In the genomic region with DNA sequence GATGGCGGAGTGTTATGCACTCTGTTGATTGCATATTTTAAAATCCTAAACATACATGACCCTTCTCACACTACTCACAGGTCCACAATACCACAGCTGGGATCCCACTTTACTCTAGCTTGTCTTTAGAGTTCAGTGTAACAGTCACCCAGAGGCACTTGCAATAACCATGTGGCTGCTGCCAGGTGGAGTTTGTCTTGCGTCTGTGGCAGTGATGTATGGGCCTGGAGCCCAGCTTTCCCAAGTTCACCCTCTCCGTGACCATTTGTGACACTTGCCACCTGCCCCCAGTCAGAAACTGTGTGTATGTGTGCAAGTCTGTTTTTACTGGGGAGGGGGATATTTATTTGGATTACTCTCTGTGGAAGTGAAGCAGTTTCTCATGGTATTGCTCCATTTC, we compare ENCODE assay signal across 29 cellular contexts.
"Had no signal": no experiment of that assay in that cellular context is flagged by ENCODE, and none has a peak within 500 bp of the region (broad histone marks: within the 10 kb centered on the region; RNA-seq: fewer than 3 reads in every experiment).

No MANE protein-coding gene starts in this region.

- DNase-seq: activated B cell treated with CpG ODN at 0.5 μM for 24 hours; activated CD4-positive, alpha-beta T cell treated with anti-CD3 and anti-CD28 coated beads for 48 hours; activated CD4-positive, alpha-beta T cell treated with anti-CD3 and anti-CD28 coated beads, Interleukin-2, amount 50 U/mL, for 1 hour; activated CD4-positive, alpha-beta T cell treated with anti-CD3 and anti-CD28 coated beads, Interleukin-2, amount 50 U/mL, for 48 hours; activated CD8-positive, alpha-beta memory T cell treated with anti-CD3 and anti-CD28 coated beads for 24 hours; activated CD8-positive, alpha-beta T cell treated with anti-CD3 and anti-CD28 coated beads for 36 hours; activated effector memory CD4-positive, alpha-beta T cell treated with Interleukin-2 at 50 U/mL for 16 hours; activated gamma-delta T cell treated with Interleukin-2 at 50 U/mL for 16 hours; activated naive CD4-positive, alpha-beta T cell treated with anti-CD3 and anti-CD28 coated beads, Interleukin-2, amount 50 U/mL, for 16 hours; activated naive CD4-positive, alpha-beta T cell treated with Interleukin-2 at 50 U/mL for 16 hours; activated T-cell treated with anti-CD3 and anti-CD28 coated beads, Interleukin-2, amount 50 U/mL, for 4 hours; amniotic stem cell; anterior cingulate cortex; body of pancreas; caudate nucleus; cortex of kidney; dermis blood vessel endothelial cell; effector CD4-positive, alpha-beta T cell; effector memory CD8-positive, alpha-beta T cell; erythroblast; foreskin keratinocyte; gastrocnemius medialis; glutamatergic neuron; heart left ventricle; T1000; WERI-Rb-1 had no signal

- H3K27me3 ChIP-seq: body of pancreas, esophagus muscularis mucosa, foreskin keratinocyte, gastrocnemius medialis had no signal

- ATAC-seq: activated CD4-positive, CD25-positive, alpha-beta regulatory T cell treated with anti-CD3 and anti-CD28 coated beads, Interleukin-2, amount 50 U/mL, for 24 hours; activated CD8-positive, alpha-beta T cell treated with anti-CD3 and anti-CD28 coated beads for 36 hours; activated T-cell treated with anti-CD3 and anti-CD28 coated beads, Interleukin-2, amount 50 U/mL, for 4 hours; activated T-helper 17 cell treated with anti-CD3 and anti-CD28 coated beads, Interleukin-2, amount 50 U/mL, for 72 hours; body of pancreas; effector memory CD8-positive, alpha-beta T cell; foreskin keratinocyte; gastrocnemius medialis had no signal

- H3K4me3 ChIP-seq: body of pancreas, esophagus muscularis mucosa, gastrocnemius medialis, heart left ventricle had no signal

- H3K27ac ChIP-seq: body of pancreas, esophagus muscularis mucosa, foreskin keratinocyte, gastrocnemius medialis, heart left ventricle, WERI-Rb-1 had no signal

- H3K36me3 ChIP-seq: esophagus muscularis mucosa, gastrocnemius medialis, heart left ventricle, WERI-Rb-1 had no signal

- H3K4me1 ChIP-seq: body of pancreas, esophagus muscularis mucosa, foreskin keratinocyte, gastrocnemius medialis, heart left ventricle had no signal

- H3K9me3 ChIP-seq: body of pancreas, esophagus muscularis mucosa, gastrocnemius medialis, heart left ventricle had no signal
